16 cellular contexts compared by ENCODE assay signal in genomic region chr2:55025082-55025481, GRCh38. TPM values are rescaled to one million over a fixed set of nuclear protein-coding genes. Genes with fewer than 3 reads are reported as not detected.
DNase-seq lines count a peak whose midpoint lies in the region; ATAC-seq and TF ChIP-seq lines count a peak whose summit lies in the region.
"Had no signal": no experiment of that assay in that cellular context is flagged by ENCODE, and none has a peak within 500 bp of the region (broad histone marks: within the 10 kb centered on the region; RNA-seq: fewer than 3 reads in every experiment).

No MANE protein-coding gene starts in this region.

- H3K27me3 ChIP-seq in OCI-LY1 (ENCODE audit: insufficient read depth, low read length) (no peaks in the 10 kb centered on the region), left ventricle myocardium inferior (ENCODE audit: low read depth) (no peaks in the 10 kb centered on the region), HAP-1 (ENCODE audit: low read depth) (no peaks in the 10 kb centered on the region)

- H3K9me3 ChIP-seq in OCI-LY1 (ENCODE audit: low read length) (no peaks in the 10 kb centered on the region), left ventricle myocardium inferior (replicated peaks) (peaks cover 10% of the 10 kb centered on the region), HAP-1 (0 out of 2 replicates have a peak, but pooled peaks cover 2% of the 10 kb centered on the region)

- no peak overlapping the region for H2AFZ ChIP-seq in OCI-LY1 (ENCODE audit: low read length)

- no peak for DNase-seq in activated T-cell treated with anti-CD3 and anti-CD28 coated beads, Interleukin-2, amount 50 U/mL, for 72 hours
- DNase-seq in activated T-cell treated with anti-CD3 and anti-CD28 coated beads, Interleukin-2, amount 50 U/mL, for 4 hours, result no peak
- no peak for DNase-seq in type B pancreatic cell (ENCODE audit: extremely low spot score, unreplicated experiment)
- no peak for DNase-seq in left ventricle myocardium inferior
- no peak for DNase-seq in HAP-1 (ENCODE audit: low spot score in 2 of 2)
- no peak for DNase-seq in amniotic stem cell (lab: John Stamatoyannopoulos, UW)
- DNase-seq: activated T-cell treated with anti-CD3 and anti-CD28 coated beads, Interleukin-2, amount 50 U/mL, for 48 hours; MV-4-11; NCI-H510A; SHP77 treated with DMSO at 0.1 percent for 48 hours; stimulated activated CD4-positive, alpha-beta T cell treated with anti-CD3 and anti-CD28 coated beads, Interleukin-2, amount 100 ng/mL, for 48 hours had no signal

- H3K27me3 Mint-ChIP-seq in activated T-cell treated with anti-CD3 and anti-CD28 coated beads, Interleukin-2, amount 50 U/mL, for 72 hours (ENCODE audit: low read depth), result no peaks in the 10 kb centered on the region
- H3K27me3 Mint-ChIP-seq in activated T-cell treated with anti-CD3 and anti-CD28 coated beads, Interleukin-2, amount 50 U/mL, for 4 hours (ENCODE audit: low read depth), result no peaks in the 10 kb centered on the region
- H3K27me3 Mint-ChIP-seq in type B pancreatic cell, result no peaks in the 10 kb centered on the region
- H3K27me3 Mint-ChIP-seq: brain, progenitor cell of endocrine pancreas had no signal

- H3K36me3 ChIP-seq in OCI-LY1 (ENCODE audit: insufficient read depth, low read length) (no peaks in the 10 kb centered on the region), left ventricle myocardium inferior (peaks cover 4% of the 10 kb centered on the region), HAP-1 (replicated peaks) (0 out of 2 replicates have a peak, but pooled peaks cover 11% of the 10 kb centered on the region)

- no peaks in the 10 kb centered on the region for H3F3A ChIP-seq in OCI-LY1 (ENCODE audit: insufficient read depth, low read length)

- H4K20me1 ChIP-seq in OCI-LY1 (ENCODE audit: insufficient read depth, low read length), result no peaks in the 10 kb centered on the region

- intact Hi-C loops in left ventricle myocardium inferior (cut with micrococcal nuclease), result no loop called here

- peaks cover 28% of the 10 kb centered on the region; the same call in 1 of the 2 replicates for H3K79me2 ChIP-seq in OCI-LY1 (ENCODE audit: insufficient read depth, low read length)

- H3K4me3 ChIP-seq in OCI-LY1 (ENCODE audit: low read depth, low read length, poor library complexity, severe bottlenecking) (no peak overlapping the region), left ventricle myocardium inferior (no peak overlapping the region), HAP-1 (no peak overlapping the region)

- in situ Hi-C loops in HAP-1 (cut with MboI; ENCODE audit: low sequenced_read_pairs), result no loop called here

- TF ChIP-seq CTCF in OCI-LY1 (IDR thresholded peaks at IDR 0.05; ENCODE audit: low read length) (no peak), type B pancreatic cell (conservative IDR thresholded peaks at IDR 0.05) (no peak), left ventricle myocardium inferior (IDR thresholded peaks at IDR 0.05; ENCODE audit: borderline replicate concordance) (no peak)

- peak overlapping the region; percentile 33 for H3K4me2 ChIP-seq in OCI-LY1 (ENCODE audit: low read length)

- peaks cover 6% of the 10 kb centered on the region for H3K4me1 Mint-ChIP-seq in activated T-cell treated with anti-CD3 and anti-CD28 coated beads, Interleukin-2, amount 50 U/mL, for 72 hours (ENCODE audit: low read depth)
- peaks cover 9% of the 10 kb centered on the region for H3K4me1 Mint-ChIP-seq in activated T-cell treated with anti-CD3 and anti-CD28 coated beads, Interleukin-2, amount 50 U/mL, for 4 hours (ENCODE audit: low read depth)
- H3K4me1 Mint-ChIP-seq in type B pancreatic cell (ENCODE audit: unreplicated experiment), result peaks cover 9% of the 10 kb centered on the region

- peaks cover 41% of the 10 kb centered on the region for H3K4me1 ChIP-seq in OCI-LY1 (ENCODE audit: insufficient read depth, low read length, severe bottlenecking)
- peaks cover 57% of the 10 kb centered on the region for H3K4me1 ChIP-seq in left ventricle myocardium inferior
- H3K4me1 ChIP-seq in HAP-1, result peaks cover 12% of the 10 kb centered on the region

- H3K9ac ChIP-seq in OCI-LY1 (ENCODE audit: low read length), result no peak overlapping the region

- no peaks in the 10 kb centered on the region for H3K9me2 ChIP-seq in OCI-LY1 (ENCODE audit: low read depth, low read length)

- peaks cover 0 to 5% of the 10 kb centered on the region in 2 donors for H3K36me3 Mint-ChIP-seq in activated T-cell treated with anti-CD3 and anti-CD28 coated beads, Interleukin-2, amount 50 U/mL, for 72 hours (ENCODE audit: insufficient read depth in 2 of 2)
- H3K36me3 Mint-ChIP-seq in activated T-cell treated with anti-CD3 and anti-CD28 coated beads, Interleukin-2, amount 50 U/mL, for 4 hours (ENCODE audit: insufficient read depth), result peaks cover 5% of the 10 kb centered on the region
- H3K36me3 Mint-ChIP-seq in type B pancreatic cell, result peaks cover 10% of the 10 kb centered on the region

- H3K27ac ChIP-seq in OCI-LY1 (ENCODE audit: low read depth, low read length, poor library complexity, severe bottlenecking) (peak overlapping the region; percentile 20), left ventricle myocardium inferior (replicated peaks) (no peak overlapping the region)
- H3K27ac ChIP-seq: 22Rv1 had no signal

- H3K4me3 Mint-ChIP-seq in activated T-cell treated with anti-CD3 and anti-CD28 coated beads, Interleukin-2, amount 50 U/mL, for 72 hours, result no peak overlapping the region
- H3K4me3 Mint-ChIP-seq in activated T-cell treated with anti-CD3 and anti-CD28 coated beads, Interleukin-2, amount 50 U/mL, for 4 hours, result no peak overlapping the region
- peak overlapping the region; percentile 9 for H3K4me3 Mint-ChIP-seq in type B pancreatic cell
- H3K4me3 Mint-ChIP-seq: brain had no signal

- ATAC-seq in activated T-cell treated with anti-CD3 and anti-CD28 coated beads, Interleukin-2, amount 50 U/mL, for 72 hours (replicated peaks in 1 of 2), result peak; percentile 38 to 50
- ATAC-seq in activated T-cell treated with anti-CD3 and anti-CD28 coated beads, Interleukin-2, amount 50 U/mL, for 4 hours, result no peak
- peak; percentile 68 for ATAC-seq in HG02759 (IDR thresholded peaks at IDR 0.05; ENCODE audit: unreplicated experiment)

- H3K9me3 Mint-ChIP-seq in activated T-cell treated with anti-CD3 and anti-CD28 coated beads, Interleukin-2, amount 50 U/mL, for 72 hours, result no peaks in the 10 kb centered on the region
- peaks cover 6% of the 10 kb centered on the region for H3K9me3 Mint-ChIP-seq in activated T-cell treated with anti-CD3 and anti-CD28 coated beads, Interleukin-2, amount 50 U/mL, for 4 hours
- no peaks in the 10 kb centered on the region for H3K9me3 Mint-ChIP-seq in type B pancreatic cell

- H3K27ac Mint-ChIP-seq in activated T-cell treated with anti-CD3 and anti-CD28 coated beads, Interleukin-2, amount 50 U/mL, for 72 hours, result no peak overlapping the region
- no peak overlapping the region for H3K27ac Mint-ChIP-seq in type B pancreatic cell
- H3K27ac Mint-ChIP-seq: progenitor cell of endocrine pancreas had no signal

RNA-seq across cellular contexts. Expression of gene RTN4, which starts 25.2 kb away (rescaled TPM):
- total RNA-seq in activated T-cell treated with anti-CD3 and anti-CD28 coated beads, Interleukin-2, amount 50 U/mL, for 72 hours, result 10 to 100 TPM; 78.8 to 83.3 TPM
- total RNA-seq in activated T-cell treated with anti-CD3 and anti-CD28 coated beads, Interleukin-2, amount 50 U/mL, for 4 hours, result 10 to 100 TPM; 71.4 to 75.9 (median 73.6) TPM
- total RNA-seq in type B pancreatic cell (ENCODE audit: low replicate concordance) (187 and 222 TPM in 2 replicates), left ventricle myocardium inferior (105 TPM)

Comparison
In these comparisons a context has a peak if more than half of its experiments do, and no peak if none do; other contexts are left out.
1. ATAC-seq: peak in activated T-cell treated with anti-CD3 and anti-CD28 coated beads, Interleukin-2, amount 50 U/mL, for 72 hours (2 of 2) and HG02759 (single experiment); none in activated T-cell treated with anti-CD3 and anti-CD28 coated beads, Interleukin-2, amount 50 U/mL, for 4 hours (0 of 2).